In the genomic region with DNA sequence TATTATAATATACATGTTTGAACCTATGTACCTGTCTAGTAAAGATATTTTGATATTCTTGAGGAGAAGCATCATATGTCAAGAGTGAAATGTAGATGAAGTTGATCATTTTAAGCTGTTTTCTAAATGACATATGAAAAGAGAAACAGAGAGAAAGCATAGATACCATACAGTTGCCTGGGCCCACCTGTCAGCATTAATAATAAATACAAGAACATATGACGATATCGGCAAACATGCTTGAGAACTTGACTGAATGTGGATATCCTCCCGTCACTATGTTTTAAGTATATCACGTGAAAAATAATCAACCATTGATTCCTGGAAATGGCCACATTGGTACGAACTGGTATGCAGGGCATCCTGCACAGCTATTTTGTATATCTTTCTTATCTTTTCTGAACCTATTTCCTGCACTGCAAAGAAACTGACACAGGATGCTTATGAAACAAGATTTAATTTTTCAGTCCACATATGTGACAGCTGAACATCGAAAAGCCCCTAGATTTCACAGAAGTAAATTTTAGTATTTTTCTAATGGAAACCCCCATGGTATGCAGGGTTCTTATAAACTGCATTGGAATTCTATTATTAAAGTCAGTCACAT, we compare ENCODE assay signal across 14 cellular contexts. TPM values are rescaled to one million over a fixed set of nuclear protein-coding genes. Genes with fewer than 3 reads are reported as not detected.
A peak's percentile ranks its signal among the peaks of the same experiment; 100 is the strongest.
DNase-seq lines count a peak whose midpoint lies in the region; ATAC-seq and TF ChIP-seq lines count a peak whose summit lies in the region.
"Had no signal": no experiment of that assay in that cellular context is flagged by ENCODE, and none has a peak within 500 bp of the region (broad histone marks: within the 10 kb centered on the region; RNA-seq: fewer than 3 reads in every experiment).

No MANE protein-coding gene starts in this region.

- TF ChIP-seq CTCF in gastroesophageal sphincter (IDR thresholded peaks at IDR 0.05) (no peak), vagina (IDR thresholded peaks at IDR 0.05) (no peak)

- no peak for TF ChIP-seq EP300 in gastroesophageal sphincter (IDR thresholded peaks at IDR 0.05)

- H3K4me1 Mint-ChIP-seq in activated naive CD8-positive, alpha-beta T cell (ENCODE audit: low read depth): peaks cover 21% of the 10 kb centered on the region
- H3K4me1 Mint-ChIP-seq in activated naive CD8-positive, alpha-beta T cell treated with anti-CD3 and anti-CD28 coated beads for 36 hours: peaks cover 24% of the 10 kb centered on the region
- peaks cover 30% of the 10 kb centered on the region for H3K4me1 Mint-ChIP-seq in T-helper 17 cell
- peaks cover 49% of the 10 kb centered on the region for H3K4me1 Mint-ChIP-seq in stimulated activated memory B cell treated with anti-CD40 and anti-IgM and Interleukin-4, amounts not matched to agents 10 μg/mL and 1 μg/mL and 100 μg/mL, for 72 hours

- no peaks in the 10 kb centered on the region for H3K9me3 Mint-ChIP-seq in activated naive CD8-positive, alpha-beta T cell (ENCODE audit: low read depth)
- H3K9me3 Mint-ChIP-seq in activated naive CD8-positive, alpha-beta T cell treated with anti-CD3 and anti-CD28 coated beads for 36 hours: no peaks in the 10 kb centered on the region
- peaks cover 3% of the 10 kb centered on the region for H3K9me3 Mint-ChIP-seq in stimulated activated memory B cell treated with anti-CD40 and anti-IgM and Interleukin-4, amounts not matched to agents 10 μg/mL and 1 μg/mL and 100 μg/mL, for 72 hours
- H3K9me3 Mint-ChIP-seq: WTC11 had no signal

- intact Hi-C loops in vagina (cut with DNase I): no loop called here

- H3K36me3 ChIP-seq in gastroesophageal sphincter (no peaks in the 10 kb centered on the region), vagina (no peaks in the 10 kb centered on the region)

- ATAC-seq in GM21825 (IDR thresholded peaks at IDR 0.05; ENCODE audit: unreplicated experiment) (peak; percentile 28), T-helper 17 cell (peak; percentile 67), HG03571 (IDR thresholded peaks at IDR 0.05; ENCODE audit: unreplicated experiment) (no peak), gastroesophageal sphincter (no peak)
- no peak for ATAC-seq in stimulated activated memory B cell treated with anti-CD40 and anti-IgM and Interleukin-4, amounts not matched to agents 10 μg/mL and 1 μg/mL and 100 μg/mL, for 72 hours
- ATAC-seq: sciatic nerve, WTC11 had no signal

- no peak overlapping the region for H3K4me3 Mint-ChIP-seq in activated naive CD8-positive, alpha-beta T cell
- no peak overlapping the region for H3K4me3 Mint-ChIP-seq in activated naive CD8-positive, alpha-beta T cell treated with anti-CD3 and anti-CD28 coated beads for 36 hours
- peak overlapping the region; percentile 57 for H3K4me3 Mint-ChIP-seq in T-helper 17 cell
- H3K4me3 Mint-ChIP-seq in stimulated activated memory B cell treated with anti-CD40 and anti-IgM and Interleukin-4, amounts not matched to agents 10 μg/mL and 1 μg/mL and 100 μg/mL, for 72 hours: no peak overlapping the region
- H3K4me3 Mint-ChIP-seq: WTC11 had no signal

- no peaks in the 10 kb centered on the region for H3K9me3 ChIP-seq in T-helper 17 cell (ENCODE audit: control insufficient read depth, low read length, poor library complexity, severe bottlenecking)
- H3K9me3 ChIP-seq in gastroesophageal sphincter: no peaks in the 10 kb centered on the region
- H3K9me3 ChIP-seq in vagina: no peaks in the 10 kb centered on the region

- H3K27ac Mint-ChIP-seq in activated naive CD8-positive, alpha-beta T cell: peak overlapping the region; percentile 1
- H3K27ac Mint-ChIP-seq in activated naive CD8-positive, alpha-beta T cell treated with anti-CD3 and anti-CD28 coated beads for 36 hours: no peak overlapping the region
- H3K27ac Mint-ChIP-seq in T-helper 17 cell: peak overlapping the region; percentile 74
- H3K27ac Mint-ChIP-seq in stimulated activated memory B cell treated with anti-CD40 and anti-IgM and Interleukin-4, amounts not matched to agents 10 μg/mL and 1 μg/mL and 100 μg/mL, for 72 hours: peak overlapping the region; percentile 15
- H3K27ac Mint-ChIP-seq: WTC11 had no signal

- H3K27ac ChIP-seq in gastroesophageal sphincter: no peak overlapping the region
- H3K27ac ChIP-seq in vagina: no peak overlapping the region

- H3K4me3 ChIP-seq in gastroesophageal sphincter (no peak overlapping the region), vagina (no peak overlapping the region)

- peaks cover 0 to under 1% (median 0%) of the 10 kb centered on the region in 3 donors for H3K4me1 ChIP-seq in gastroesophageal sphincter
- no peaks in the 10 kb centered on the region for H3K4me1 ChIP-seq in vagina

- TF ChIP-seq POLR2A in gastroesophageal sphincter (IDR thresholded peaks at IDR 0.05): no peak
- TF ChIP-seq POLR2A in vagina (IDR thresholded peaks at IDR 0.05): no peak

- no peak for DNase-seq in activated naive CD8-positive, alpha-beta T cell treated with anti-CD3 and anti-CD28 coated beads for 36 hours
- DNase-seq in T-helper 17 cell (no peak), vagina (ENCODE audit: extremely low spot score in 2 of 2) (no peak)
- DNase-seq: activated naive CD4-positive, alpha-beta T cell treated with Interleukin-2 at 50 U/mL for 16 hours; NCI-H1092 treated with DMSO at 0.1 percent for 48 hours; NCI-H526 had no signal

- H3K27me3 ChIP-seq in gastroesophageal sphincter (no peaks in the 10 kb centered on the region), vagina (no peaks in the 10 kb centered on the region)

- no peaks in the 10 kb centered on the region for H3K27me3 Mint-ChIP-seq in activated naive CD8-positive, alpha-beta T cell
- peaks cover 7% of the 10 kb centered on the region for H3K27me3 Mint-ChIP-seq in activated naive CD8-positive, alpha-beta T cell treated with anti-CD3 and anti-CD28 coated beads for 36 hours
- no peaks in the 10 kb centered on the region for H3K27me3 Mint-ChIP-seq in T-helper 17 cell
- no peaks in the 10 kb centered on the region for H3K27me3 Mint-ChIP-seq in stimulated activated memory B cell treated with anti-CD40 and anti-IgM and Interleukin-4, amounts not matched to agents 10 μg/mL and 1 μg/mL and 100 μg/mL, for 72 hours

- WGBS in gastroesophageal sphincter (ENCODE audit: low coverage in 1 of 2), 2 donors: 76 to 86% methylated on average over 6 of the region's 6 CpGs

- H3K36me3 Mint-ChIP-seq in activated naive CD8-positive, alpha-beta T cell: peaks cover 3% of the 10 kb centered on the region
- no peaks in the 10 kb centered on the region for H3K36me3 Mint-ChIP-seq in activated naive CD8-positive, alpha-beta T cell treated with anti-CD3 and anti-CD28 coated beads for 36 hours
- H3K36me3 Mint-ChIP-seq in T-helper 17 cell (ENCODE audit: low read depth): no peaks in the 10 kb centered on the region
- no peaks in the 10 kb centered on the region for H3K36me3 Mint-ChIP-seq in stimulated activated memory B cell treated with anti-CD40 and anti-IgM and Interleukin-4, amounts not matched to agents 10 μg/mL and 1 μg/mL and 100 μg/mL, for 72 hours
- H3K36me3 Mint-ChIP-seq: WTC11 had no signal

RNA-seq across cellular contexts. Expression of a gene that starts 22.9 kb away (rescaled TPM):
- 1 to 10 TPM; 8.4 to 9.4 TPM for total RNA-seq in activated naive CD8-positive, alpha-beta T cell treated with anti-CD3 and anti-CD28 coated beads for 36 hours
- 100 to 1,000 TPM; 387 to 736 TPM for total RNA-seq in T-helper 17 cell
- total RNA-seq in gastroesophageal sphincter: 10 to 100 TPM in 2 of 4 donors, 1 to 10 TPM in 2; 5.6 to 18.0 (median 12.8) TPM
- total RNA-seq in vagina: 145 TPM
- total RNA-seq: HT1080 had no signal

Comparison
In these comparisons a context has a peak if more than half of its experiments do, and no peak if none do; other contexts are left out.
1. ATAC-seq: peak in GM21825 (single experiment) and T-helper 17 cell (single experiment); none in stimulated activated memory B cell treated with anti-CD40 and anti-IgM and Interleukin-4, amounts not matched to agents 10 μg/mL and 1 μg/mL and 100 μg/mL, for 72 hours (single experiment), HG03571 (single experiment) and gastroesophageal sphincter (single experiment).